ENCODE assay signal across 17 cellular contexts in genomic region chr11:24155792-24156191, GRCh38.
DNase-seq lines count a peak whose midpoint lies in the region; ATAC-seq and TF ChIP-seq lines count a peak whose summit lies in the region.
"Had no signal": no experiment of that assay in that cellular context is flagged by ENCODE, and none has a peak within 500 bp of the region (broad histone marks: within the 10 kb centered on the region; RNA-seq: fewer than 3 reads in every experiment).

No MANE protein-coding gene starts in this region.

- no peak overlapping the region for H3K18ac ChIP-seq in neuronal stem cell (ENCODE audit: low read length)

- CTCF ChIA-PET in HEK293T (lab: Yijun Ruan, JAX), result interaction anchor here (0.8 kb wide), 1 partner anchor 10 kb away, joined by 3 read pairs; no protein-coding TSS in a partner anchor

- H3K23ac ChIP-seq in neuronal stem cell (ENCODE audit: low read depth, low read length, poor library complexity), result no peak overlapping the region

- H3K4me1 ChIP-seq in neuronal stem cell (ENCODE audit: control insufficient read depth in 2 of 2, insufficient read depth in 1 of 2, low read depth in 1 of 2, low read length in 2 of 2) (peaks cover 0 to 3% of the 10 kb centered on the region in 2 donors), heart left ventricle (no peaks in the 10 kb centered on the region)
- H3K4me1 ChIP-seq: right atrium auricular region, upper lobe of left lung had no signal

- no peak overlapping the region for H4K91ac ChIP-seq in neuronal stem cell (ENCODE audit: low read depth, low read length, poor library complexity)

- H3K9ac ChIP-seq in neuronal stem cell (ENCODE audit: low read depth, low read length, poor library complexity), result no peak overlapping the region

- TF ChIP-seq CTCF in heart left ventricle (IDR thresholded peaks at IDR 0.05), result no peak

- ATAC-seq in heart left ventricle, result no peak

- H2AK5ac ChIP-seq in neuronal stem cell (ENCODE audit: low read depth, low read length), result no peak overlapping the region

- H3K4ac ChIP-seq in neuronal stem cell (ENCODE audit: low read length), result no peak overlapping the region

- H2AFZ ChIP-seq in neuronal stem cell (ENCODE audit: low read length), result peak overlapping the region; percentile 38

- H2BK120ac ChIP-seq in neuronal stem cell (ENCODE audit: low read depth, low read length), result no peak overlapping the region

- H3K79me1 ChIP-seq in neuronal stem cell (ENCODE audit: low read depth, low read length), result no peaks in the 10 kb centered on the region

- H3K27ac ChIP-seq in neuronal stem cell (replicated peaks; ENCODE audit: low read length) (no peak overlapping the region), heart left ventricle (no peak overlapping the region)
- H3K27ac ChIP-seq: right atrium auricular region, upper lobe of left lung, VCaP had no signal

- no CpG with 5 or more reads among the region's 7 CpGs for WGBS in neuronal stem cell (ENCODE audit: extremely low coverage in 2 of 2, insufficient read length in 2 of 2, insufficient replicate concordance in 1 of 2), 2 donors
- 59 to 81% (median 80%) methylated on average over 4 to 7 of the region's 7 CpGs for WGBS in heart left ventricle, 4 donors

- H3K4me3 ChIP-seq in neuronal stem cell (ENCODE audit: low read length in 2 of 2) (no peak overlapping the region), heart left ventricle (no peak overlapping the region)
- H3K4me3 ChIP-seq: right atrium auricular region, upper lobe of left lung had no signal

- H4K8ac ChIP-seq in neuronal stem cell (ENCODE audit: low read depth, low read length), result no peak overlapping the region

- no peaks in the 10 kb centered on the region for H3K27me3 ChIP-seq in neuronal stem cell (ENCODE audit: control insufficient read depth in 3 of 3, insufficient read depth in 3 of 3, low read depth in 1 of 3, low read length in 3 of 3)
- H3K27me3 ChIP-seq in heart left ventricle, result no peaks in the 10 kb centered on the region
- H3K27me3 ChIP-seq: right atrium auricular region, upper lobe of left lung had no signal

- intact Hi-C loops in heart left ventricle (cut with DNase I), result no loop called here

- H3K36me3 ChIP-seq in neuronal stem cell (replicated peaks in 1 of 2; ENCODE audit: control insufficient read depth in 2 of 2, insufficient read depth in 2 of 2, low read length in 2 of 2) (no peaks in the 10 kb centered on the region), heart left ventricle (no peaks in the 10 kb centered on the region)
- H3K36me3 ChIP-seq: right atrium auricular region, upper lobe of left lung had no signal

- H2BK15ac ChIP-seq in neuronal stem cell (ENCODE audit: low read length), result no peak overlapping the region

- H2BK5ac ChIP-seq in neuronal stem cell (ENCODE audit: low read length), result no peak overlapping the region

- DNase-seq in EH (ENCODE audit: low read depth) (peak; percentile 9), HEK293T (ENCODE audit: extremely low spot score) (peak; percentile 8), ecto neural progenitor cell (ENCODE audit: low spot score) (peak; percentile 50), neuronal stem cell (ENCODE audit: low spot score) (no peak), heart left ventricle (no peak)
- no peak for DNase-seq in activated T-cell treated with anti-CD3 and anti-CD28 coated beads, Interleukin-2, amount 50 U/mL, for 48 hours
- no peak for DNase-seq in activated CD4-positive, alpha-beta T cell treated with anti-CD3 and anti-CD28 coated beads for 48 hours
- DNase-seq: activated CD4-positive, alpha-beta T cell treated with anti-CD3 and anti-CD28 coated beads, Interleukin-2, amount 50 U/mL, for 4 hours; activated gamma-delta T cell; Kasumi-1; naive B cell; NCI-H1105 treated with DMSO at 0.1 percent for 48 hours; NCI-H2081; NCI-H446 treated with DMSO at 0.1 percent for 48 hours; upper lobe of left lung had no signal

- H3K9me3 ChIP-seq in neuronal stem cell (replicated peaks in 1 of 2; ENCODE audit: control insufficient read depth in 2 of 2, insufficient read depth in 1 of 2, low read depth in 1 of 2, low read length in 2 of 2) (no peaks in the 10 kb centered on the region), heart left ventricle (peaks cover 0 to 8% (median 0%) of the 10 kb centered on the region in 12 donors)
- H3K9me3 ChIP-seq: right atrium auricular region, upper lobe of left lung had no signal

- H2BK12ac ChIP-seq in neuronal stem cell (ENCODE audit: low read length), result no peak overlapping the region

- POLR2A ChIA-PET in HEK293T (lab: Yijun Ruan, JAX), result no interaction called here

- no peak for TF ChIP-seq POLR2A in heart left ventricle (IDR thresholded peaks at IDR 0.05)

- H3K14ac ChIP-seq in neuronal stem cell (ENCODE audit: low read length), result no peak overlapping the region

- no peak overlapping the region for H3K4me2 ChIP-seq in neuronal stem cell (ENCODE audit: insufficient read depth, low read length, poor library complexity, severe bottlenecking)

TF ChIP-seq in HEK293T, 16 proteins besides CTCF, POLR2A, EP300 and RAD21:
- no peak for TF ChIP-seq LEF1 (IDR thresholded peaks at IDR 0.05; ENCODE audit: borderline replicate concordance)
- no peak for TF ChIP-seq SUZ12 (IDR thresholded peaks at IDR 0.05)
- no peak for TF ChIP-seq FOXM1 (IDR thresholded peaks at IDR 0.05; ENCODE audit: borderline replicate concordance)
- TF ChIP-seq L3MBTL2 (conservative IDR thresholded peaks at IDR 0.05), result no peak
- TF ChIP-seq HDGF (IDR thresholded peaks at IDR 0.05; ENCODE audit: borderline replicate concordance), result no peak
- no peak for TF ChIP-seq ARNT (IDR thresholded peaks at IDR 0.05)

Comparison
In these comparisons a context has a peak if more than half of its experiments do, and no peak if none do; other contexts are left out.
1. DNase-seq: peak in EH (single experiment), HEK293T (single experiment) and ecto neural progenitor cell (single experiment); none in neuronal stem cell (single experiment), activated T-cell treated with anti-CD3 and anti-CD28 coated beads, Interleukin-2, amount 50 U/mL, for 48 hours (0 of 2), heart left ventricle (0 of 5) and activated CD4-positive, alpha-beta T cell treated with anti-CD3 and anti-CD28 coated beads for 48 hours (single experiment).